16 cellular contexts compared by ENCODE assay signal in genomic region chr11:15673408-15673811, GRCh38.
DNase-seq lines count a peak whose midpoint lies in the region; ATAC-seq, FAIRE-seq and TF ChIP-seq lines count a peak whose summit lies in the region.
"Had no signal": no experiment of that assay in that cellular context is flagged by ENCODE, and none has a peak within 500 bp of the region (broad histone marks: within the 10 kb centered on the region; RNA-seq: fewer than 3 reads in every experiment).

No MANE protein-coding gene starts in this region.

- no peak overlapping the region for H3K56ac ChIP-seq in mesendoderm (ENCODE audit: low read length)

- no peaks in the 10 kb centered on the region for H3K27me3 ChIP-seq in mesendoderm (ENCODE audit: insufficient read depth, low read length, poor library complexity)
- H3K27me3 ChIP-seq: uterus had no signal

- no peak overlapping the region for H4K8ac ChIP-seq in mesendoderm (ENCODE audit: low read depth, low read length)

- H3K27ac Mint-ChIP-seq in WTC11, result no peak overlapping the region
- H3K27ac Mint-ChIP-seq: activated CD4-positive, alpha-beta T cell treated with anti-CD3 and anti-CD28 coated beads for 36 hours; CD4-positive, CD25-positive, alpha-beta regulatory T cell; GM23338; natural killer cell had no signal

- no peak overlapping the region for H3K18ac ChIP-seq in mesendoderm (ENCODE audit: low read length)

- H2AK5ac ChIP-seq in mesendoderm (ENCODE audit: low read length), result no peak overlapping the region

- CTCF ChIA-PET in WTC11 (lab: Charles Lee), result no interaction called here

- H3K79me1 ChIP-seq in mesendoderm (ENCODE audit: low read length), result no peaks in the 10 kb centered on the region

- no peak overlapping the region for H4K5ac ChIP-seq in mesendoderm (ENCODE audit: low read length)

- no peak overlapping the region for H2BK120ac ChIP-seq in mesendoderm (ENCODE audit: low read depth, low read length)

- no peaks in the 10 kb centered on the region for H3K4me1 ChIP-seq in mesendoderm (ENCODE audit: control insufficient read depth, low read depth, low read length)
- H3K4me1 ChIP-seq: uterus had no signal

- H3K4me1 Mint-ChIP-seq in WTC11, result no peaks in the 10 kb centered on the region
- H3K4me1 Mint-ChIP-seq: activated CD4-positive, alpha-beta T cell treated with anti-CD3 and anti-CD28 coated beads for 36 hours; CD4-positive, CD25-positive, alpha-beta regulatory T cell; GM23338; natural killer cell had no signal

- peaks cover 19% of the 10 kb centered on the region for H3K36me3 Mint-ChIP-seq in WTC11
- H3K36me3 Mint-ChIP-seq: CD4-positive, CD25-positive, alpha-beta regulatory T cell; natural killer cell had no signal

- H3K4me3 ChIP-seq in mesendoderm (ENCODE audit: low read length), result no peak overlapping the region
- H3K4me3 ChIP-seq: GM23338, uterus had no signal

- H3K4me3 Mint-ChIP-seq in WTC11, result no peak overlapping the region
- H3K4me3 Mint-ChIP-seq: activated CD4-positive, alpha-beta T cell treated with anti-CD3 and anti-CD28 coated beads for 36 hours; CD4-positive, CD25-positive, alpha-beta regulatory T cell; GM23338; natural killer cell had no signal

- H3K27me3 Mint-ChIP-seq in WTC11 (ENCODE audit: low read depth), result no peaks in the 10 kb centered on the region
- H3K27me3 Mint-ChIP-seq: CD4-positive, CD25-positive, alpha-beta regulatory T cell had no signal

- H2BK15ac ChIP-seq in mesendoderm (replicated peaks; ENCODE audit: low read depth), result no peak overlapping the region

- ATAC-seq in WTC11, result peak; percentile 28; the same call in 1 of the 2 replicates
- ATAC-seq: activated CD4-positive, alpha-beta T cell treated with anti-CD3 and anti-CD28 coated beads for 36 hours; GM23338; natural killer cell had no signal

- POLR2A ChIA-PET in WTC11 (lab: Charles Lee), result no interaction called here

- H3K79me2 ChIP-seq in mesendoderm (ENCODE audit: control insufficient read depth, insufficient read depth, low read length), result no peaks in the 10 kb centered on the region

- H3K23ac ChIP-seq in mesendoderm (ENCODE audit: low read length), result no peak overlapping the region

- no peak for TF ChIP-seq CTCF in WTC11 (IDR thresholded peaks at IDR 0.05)

- no peaks in the 10 kb centered on the region for H3K36me3 ChIP-seq in mesendoderm (ENCODE audit: control insufficient read depth, insufficient read depth, low read length)
- H3K36me3 ChIP-seq: uterus had no signal

- H3K9me3 Mint-ChIP-seq in WTC11, result peaks cover 33% of the 10 kb centered on the region

- H3K4me2 ChIP-seq in mesendoderm (ENCODE audit: low read length), result no peak overlapping the region
- H3K4me2 ChIP-seq: GM23338 had no signal

- no peak for FAIRE-seq in GM19239 (lab: Jason Lieb, UNC)
- FAIRE-seq: colon had no signal

- H3K4ac ChIP-seq in mesendoderm (ENCODE audit: low read depth, low read length), result no peak overlapping the region

- DNase-seq in DMS79 treated with DMSO at 0.1 percent for 48 hours (lab: John Stamatoyannopoulos, UW) (peak; percentile 87), NCI-H1105 treated with DMSO at 0.1 percent for 48 hours (lab: John Stamatoyannopoulos, UW) (peak; percentile 70), WTC11 (ENCODE audit: low spot score) (no peak), mesendoderm (peak; percentile 72), GM19239 (ENCODE audit: insufficient read length, low spot score) (no peak), activated gamma-delta T cell treated with Interleukin-2 at 50 U/mL for 16 hours (no peak)
- DNase-seq in stimulated activated naive CD4-positive, alpha-beta T cell treated with Interleukin-2 at 50 U/mL for 16 hours (lab: John Stamatoyannopoulos, UW), result no peak
- DNase-seq: activated CD4-positive, alpha-beta T cell treated with anti-CD3 and anti-CD28 coated beads for 36 hours; activated T-cell treated with anti-CD3 and anti-CD28 coated beads, Interleukin-2, amount 50 U/mL, for 48 hours; CD4-positive, CD25-positive, alpha-beta regulatory T cell; natural killer cell; NCI-H2227 treated with DMSO at 0.1 percent for 48 hours; RPMI8226; uterus had no signal

- H3K27ac ChIP-seq in mesendoderm (ENCODE audit: low read depth, low read length), result no peak overlapping the region
- H3K27ac ChIP-seq: uterus had no signal

- H2BK5ac ChIP-seq in mesendoderm (ENCODE audit: low read length), result no peak overlapping the region

- H3K9ac ChIP-seq in mesendoderm (ENCODE audit: low read length), result no peak overlapping the region

TF ChIP-seq in WTC11, 78 proteins besides CTCF, POLR2A, EP300 and RAD21:
- TF ChIP-seq JUN (CRISPR knock-in tag; IDR thresholded peaks at IDR 0.05) (no peak), MLX (CRISPR knock-in tag; IDR thresholded peaks at IDR 0.05) (no peak), ZBTB21 (CRISPR knock-in tag; IDR thresholded peaks at IDR 0.05; ENCODE audit: borderline replicate concordance) (no peak), ZNF281 (CRISPR knock-in tag; IDR thresholded peaks at IDR 0.05) (no peak), ESRRA (CRISPR knock-in tag; IDR thresholded peaks at IDR 0.05; ENCODE audit: borderline replicate concordance) (no peak), ZNF671 (CRISPR knock-in tag; IDR thresholded peaks at IDR 0.05) (no peak)

Comparison
In these comparisons a context has a peak if more than half of its experiments do, and no peak if none do; other contexts are left out.
1. DNase-seq: peak in DMS79 treated with DMSO at 0.1 percent for 48 hours (single experiment), NCI-H1105 treated with DMSO at 0.1 percent for 48 hours (single experiment) and mesendoderm (single experiment); none in WTC11 (single experiment), stimulated activated naive CD4-positive, alpha-beta T cell treated with Interleukin-2 at 50 U/mL for 16 hours (single experiment), GM19239 (single experiment) and activated gamma-delta T cell treated with Interleukin-2 at 50 U/mL for 16 hours (single experiment).